Comparison of ENCODE assay signal across 23 cellular contexts in genomic region chr5:98415663-98416062, GRCh38.
DNase-seq lines count a peak whose midpoint lies in the region; ATAC-seq and TF ChIP-seq lines count a peak whose summit lies in the region.
"Had no signal": no experiment of that assay in that cellular context is flagged by ENCODE, and none has a peak within 500 bp of the region (broad histone marks: within the 10 kb centered on the region; RNA-seq: fewer than 3 reads in every experiment).

No MANE protein-coding gene starts in this region.

- peaks cover 3% of the 10 kb centered on the region; the same call in 1 of the 2 replicates for H3K9me2 ChIP-seq in PC-3 (replicated peaks; ENCODE audit: low read length)

- peak overlapping the region; percentile 92 for H3K27ac ChIP-seq in PC-3 (ENCODE audit: low read length)
- H3K27ac ChIP-seq: C4-2B, parathyroid adenoma, Peyer's patch, right atrium auricular region, upper lobe of left lung had no signal

- BruUV-seq in PC-3 (replicated peaks; lab: Mats Ljungman, UMichigan), result no TSS peak

- peak overlapping the region; percentile 58 for H3K4me2 ChIP-seq in PC-3 (ENCODE audit: low read length)

- no peaks in the 10 kb centered on the region for H3K36me3 ChIP-seq in PC-3 (ENCODE audit: low read depth, low read length)
- H3K36me3 ChIP-seq: Peyer's patch, right atrium auricular region, upper lobe of left lung had no signal

- H3K4me1 Mint-ChIP-seq in osteocyte (ENCODE audit: unreplicated experiment) (peaks cover 17% of the 10 kb centered on the region), glutamatergic neuron (ENCODE audit: low read depth, unreplicated experiment) (no peaks in the 10 kb centered on the region)
- H3K4me1 Mint-ChIP-seq: stimulated activated effector memory CD8-positive, alpha-beta T cell treated with anti-CD3 and anti-CD28 coated beads, Interleukin-12 subunit alpha, Interleukin-12 subunit beta, amount 100 ng/mL, for 72 hours had no signal

- H3K9me3 ChIP-seq in PC-3 (ENCODE audit: low read length), result no peaks in the 10 kb centered on the region
- H3K9me3 ChIP-seq: Peyer's patch, right atrium auricular region, upper lobe of left lung had no signal

- H3K4me3 ChIP-seq in PC-3 (ENCODE audit: low read length) (peak overlapping the region; percentile 8; the same call in 1 of the 2 replicates), epithelial cell of esophagus (ENCODE audit: low read length) (no peak overlapping the region)
- H3K4me3 ChIP-seq: lung, Peyer's patch, right atrium auricular region, upper lobe of left lung had no signal

- H3K4me1 ChIP-seq in PC-3 (ENCODE audit: insufficient read depth, low read length), result peaks cover 33% of the 10 kb centered on the region
- H3K4me1 ChIP-seq: parathyroid adenoma, Peyer's patch, right atrium auricular region, upper lobe of left lung had no signal

- no peak overlapping the region; the same call in 1 of the 2 replicates for H2AFZ ChIP-seq in PC-3 (ENCODE audit: low read length)
- H2AFZ ChIP-seq: parathyroid adenoma had no signal

- CTCF ChIA-PET in PC-3 (lab: Charles Lee), result interaction anchor here (0.8 to 1.6 kb wide), 3 partner anchors 39 to 356 kb away, joined by 3 to 6 read pairs (median 4); no protein-coding TSS in a partner anchor

- no peaks in the 10 kb centered on the region for H4K20me1 ChIP-seq in PC-3 (ENCODE audit: low read length)

- DNase-seq in EL, result peak; percentile 47
- no peak for DNase-seq in PC-3
- DNase-seq in epithelial cell of esophagus (ENCODE audit: low read depth), result peak; percentile 6
- DNase-seq in osteocyte (ENCODE audit: extremely low spot score, unreplicated experiment), result no peak
- DNase-seq in glutamatergic neuron, result no peak
- DNase-seq in NCI-H2171 treated with DMSO at 0.1 percent for 48 hours (lab: John Stamatoyannopoulos, UW), result no peak
- no peak for DNase-seq in effector CD4-positive, alpha-beta T cell
- DNase-seq: activated CD8-positive, alpha-beta T cell treated with anti-CD3 and anti-CD28 coated beads, Interleukin-2, amount 10 ng/mL, durations not matched to agents 7 days and 5 days; DMS79; head of caudate nucleus; MV-4-11; NCI-H146; NCI-H510A; Peyer's patch; stimulated activated CD4-positive, alpha-beta T cell treated with anti-CD3 and anti-CD28 coated beads, Interleukin-4, amount 100 ng/mL, for 24 hours; T-helper 17 cell; upper lobe of left lung had no signal

- H3K27me3 Mint-ChIP-seq in osteocyte (ENCODE audit: unreplicated experiment) (no peaks in the 10 kb centered on the region), glutamatergic neuron (ENCODE audit: unreplicated experiment) (no peaks in the 10 kb centered on the region)

- TF ChIP-seq CTCF in PC-3 (conservative IDR thresholded peaks at IDR 0.05; ENCODE audit: low read depth, low read length) (no peak), epithelial cell of esophagus (IDR thresholded peaks at IDR 0.05; ENCODE audit: insufficient read depth, low read depth, low read length, missing control alignments) (no peak), osteocyte (IDR thresholded peaks at IDR 0.05) (no peak), glutamatergic neuron (IDR thresholded peaks at IDR 0.05; ENCODE audit: partially characterized antibody, unreplicated experiment) (no peak)

- intact Hi-C loops in PC-3 (cut with micrococcal nuclease), result loop anchor here (2.0 kb wide), 1 partner anchor 39 kb away; no protein-coding TSS in a partner anchor

- no peaks in the 10 kb centered on the region for H3K27me3 ChIP-seq in PC-3 (ENCODE audit: low read length)
- H3K27me3 ChIP-seq: Peyer's patch, right atrium auricular region, upper lobe of left lung had no signal

- no peaks in the 10 kb centered on the region for H3K36me3 Mint-ChIP-seq in osteocyte (ENCODE audit: unreplicated experiment)
- no peaks in the 10 kb centered on the region for H3K36me3 Mint-ChIP-seq in glutamatergic neuron (ENCODE audit: unreplicated experiment)
- H3K36me3 Mint-ChIP-seq: activated naive CD8-positive, alpha-beta T cell; stimulated activated effector memory CD8-positive, alpha-beta T cell treated with anti-CD3 and anti-CD28 coated beads, Interleukin-12 subunit alpha, Interleukin-12 subunit beta, amount 100 ng/mL, for 72 hours had no signal

- no peak overlapping the region for H3K4me3 Mint-ChIP-seq in osteocyte (ENCODE audit: unreplicated experiment)
- no peak overlapping the region for H3K4me3 Mint-ChIP-seq in glutamatergic neuron (ENCODE audit: unreplicated experiment)
- H3K4me3 Mint-ChIP-seq: activated CD8-positive, alpha-beta T cell treated with anti-CD3 and anti-CD28 coated beads, Interleukin-2, amount 10 ng/mL, durations not matched to agents 7 days and 5 days; activated naive CD8-positive, alpha-beta T cell; stimulated activated effector memory CD8-positive, alpha-beta T cell treated with anti-CD3 and anti-CD28 coated beads, Interleukin-12 subunit alpha, Interleukin-12 subunit beta, amount 100 ng/mL, for 72 hours; T-helper 17 cell had no signal

- H3K9me3 Mint-ChIP-seq in osteocyte (ENCODE audit: unreplicated experiment) (peaks cover 4% of the 10 kb centered on the region), glutamatergic neuron (ENCODE audit: unreplicated experiment) (no peaks in the 10 kb centered on the region)

- H3K27ac Mint-ChIP-seq in osteocyte (ENCODE audit: unreplicated experiment) (peak overlapping the region; percentile 24), glutamatergic neuron (ENCODE audit: unreplicated experiment) (no peak overlapping the region)
- H3K27ac Mint-ChIP-seq: activated CD8-positive, alpha-beta T cell treated with anti-CD3 and anti-CD28 coated beads, Interleukin-2, amount 10 ng/mL, durations not matched to agents 7 days and 5 days; activated naive CD8-positive, alpha-beta T cell; stimulated activated effector memory CD8-positive, alpha-beta T cell treated with anti-CD3 and anti-CD28 coated beads, Interleukin-12 subunit alpha, Interleukin-12 subunit beta, amount 100 ng/mL, for 72 hours; T-helper 17 cell had no signal

- POLR2A ChIA-PET in PC-3 (lab: Charles Lee; ENCODE audit: unreplicated experiment), result interaction anchor here (0.6 to 1.0 kb wide), 2 partner anchors 319 to 355 kb away, joined by 3 to 5 read pairs; no protein-coding TSS in a partner anchor

- H3F3A ChIP-seq in PC-3 (ENCODE audit: low read length, unreplicated experiment), result peaks cover 10% of the 10 kb centered on the region

- ATAC-seq in PC-3, result no peak
- ATAC-seq: activated CD8-positive, alpha-beta T cell treated with anti-CD3 and anti-CD28 coated beads, Interleukin-2, amount 10 ng/mL, durations not matched to agents 7 days and 5 days; T-helper 17 cell had no signal

- peak overlapping the region; percentile 50 for H3K9ac ChIP-seq in PC-3 (ENCODE audit: low read length)
- H3K9ac ChIP-seq: parathyroid adenoma had no signal

- H3K79me2 ChIP-seq in PC-3 (ENCODE audit: low read length), result no peaks in the 10 kb centered on the region
- H3K79me2 ChIP-seq: parathyroid adenoma had no signal

Comparison
In these comparisons a context has a peak if more than half of its experiments do, and no peak if none do; other contexts are left out.
1. DNase-seq: peak in EL (single experiment) and epithelial cell of esophagus (single experiment); none in PC-3 (single experiment), osteocyte (single experiment), glutamatergic neuron (single experiment), NCI-H2171 treated with DMSO at 0.1 percent for 48 hours (single experiment) and effector CD4-positive, alpha-beta T cell (single experiment).